In the genomic region with DNA sequence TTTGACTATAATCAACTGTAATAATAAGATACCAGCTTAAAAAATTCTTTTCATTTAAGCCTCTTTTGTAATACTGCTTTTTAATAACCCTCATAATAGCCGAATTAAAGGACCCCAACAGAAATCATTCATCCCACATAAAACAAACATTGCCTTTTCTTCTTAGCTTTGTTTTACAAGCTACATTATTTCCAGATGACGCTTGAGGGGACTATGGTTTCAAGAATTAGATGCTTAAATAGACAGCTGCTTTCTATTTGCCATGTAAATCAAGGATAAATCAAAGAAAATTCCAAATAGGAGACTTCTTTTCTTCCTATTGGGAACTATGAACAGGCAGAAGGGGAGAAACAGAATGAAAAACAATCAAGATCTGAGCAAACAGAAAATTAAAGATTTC, we compare ENCODE assay signal across 27 cellular contexts.
"Had no signal": no experiment of that assay in that cellular context is flagged by ENCODE, and none has a peak within 500 bp of the region (broad histone marks: within the 10 kb centered on the region; RNA-seq: fewer than 3 reads in every experiment).

No MANE protein-coding gene starts in this region.

- H3K9me3 ChIP-seq: esophagus squamous epithelium, gastroesophageal sphincter, lower lobe of right lung, thyroid gland had no signal

- H3K36me3 ChIP-seq: esophagus squamous epithelium, gastroesophageal sphincter, left lung, lower lobe of right lung, stomach, thyroid gland, upper lobe of left lung, vagina had no signal

- H3K4me3 ChIP-seq: esophagus squamous epithelium, gastroesophageal sphincter, left lung, lower lobe of right lung, stomach, thyroid gland, upper lobe of left lung, vagina had no signal

- DNase-seq: activated B cell treated with CpG ODN at 0.5 μM for 24 hours; activated CD4-positive, alpha-beta T cell treated with anti-CD3 and anti-CD28 coated beads, Interleukin-2, amount 50 U/mL, for 1 hour; activated CD8-positive, alpha-beta T cell treated with anti-CD3 and anti-CD28 coated beads for 36 hours; activated gamma-delta T cell treated with Interleukin-2 at 50 U/mL for 16 hours; activated naive CD4-positive, alpha-beta T cell treated with anti-CD3 and anti-CD28 coated beads, Interleukin-2, amount 50 U/mL, for 16 hours; activated T-cell treated with anti-CD3 and anti-CD28 coated beads, Interleukin-2, amount 50 U/mL, for 4 hours; amygdala; caudate nucleus; endodermal cell; esophagus squamous epithelium; hypothalamus; immature natural killer cell; left lung; lower lobe of right lung; mesenchymal stem cell; natural killer cell; right cardiac atrium; stimulated activated CD4-positive, alpha-beta T cell treated with anti-CD3 and anti-CD28 coated beads, Interleukin-15, amount 100 ng/mL, for 24 hours; stimulated activated CD4-positive, alpha-beta T cell treated with anti-CD3 and anti-CD28 coated beads, Interleukin-2, amount 100 ng/mL, for 24 hours; stimulated activated naive B cell treated with anti-CD40 and anti-IgM and Interleukin-4, amounts not matched to agents 10 μg/mL and 1 μg/mL and 100 μg/mL, for 72 hours; stomach; thyroid gland; upper lobe of left lung had no signal

- ATAC-seq: activated CD8-positive, alpha-beta T cell treated with anti-CD3 and anti-CD28 coated beads for 36 hours; activated T-cell treated with anti-CD3 and anti-CD28 coated beads, Interleukin-2, amount 50 U/mL, for 4 hours; activated T-helper 17 cell treated with anti-CD3 and anti-CD28 coated beads, Interleukin-2, amount 50 U/mL, for 72 hours; gastroesophageal sphincter; left lung; lower lobe of right lung; natural killer cell; right cardiac atrium; stimulated activated naive B cell treated with anti-CD40 and anti-IgM and Interleukin-4, amounts not matched to agents 10 μg/mL and 1 μg/mL and 100 μg/mL, for 72 hours had no signal

- H3K4me1 ChIP-seq: esophagus squamous epithelium, left lung, lower lobe of right lung, stomach, thyroid gland, upper lobe of left lung, vagina had no signal

- H3K27me3 ChIP-seq: esophagus squamous epithelium, gastroesophageal sphincter, left lung, stomach, thyroid gland, upper lobe of left lung, vagina had no signal

- H3K27ac ChIP-seq: epithelial cell of prostate, esophagus squamous epithelium, gastroesophageal sphincter, left lung, lower lobe of right lung, stomach, thyroid gland, upper lobe of left lung, vagina had no signal
